ENCODE assay signal across 13 cellular contexts in genomic region chr14:101973356-101973755, GRCh38. TPM values are rescaled to one million over a fixed set of nuclear protein-coding genes. Genes with fewer than 3 reads are reported as not detected.
DNase-seq lines count a peak whose midpoint lies in the region; TF ChIP-seq lines count a peak whose summit lies in the region.
"Had no signal": no experiment of that assay in that cellular context is flagged by ENCODE, and none has a peak within 500 bp of the region (broad histone marks: within the 10 kb centered on the region; RNA-seq: fewer than 3 reads in every experiment).

No MANE protein-coding gene starts in this region.

- WGBS in testis, 2 donors = 94 to 97% methylated on average over 7 of the region's 7 CpGs

- H3K27me3 ChIP-seq in ACC112 (ENCODE audit: insufficient read depth, low read length) = no peaks in the 10 kb centered on the region
- H3K27me3 ChIP-seq in MG63 = no peaks in the 10 kb centered on the region
- H3K27me3 ChIP-seq in dorsolateral prefrontal cortex = no peaks in the 10 kb centered on the region
- H3K27me3 ChIP-seq in rectal smooth muscle tissue (ENCODE audit: control insufficient read depth, insufficient read depth, low read length) = no peaks in the 10 kb centered on the region
- no peaks in the 10 kb centered on the region for H3K27me3 ChIP-seq in testis
- H3K27me3 ChIP-seq: BE2C had no signal

- H3K36me3 ChIP-seq in ACC112 (ENCODE audit: insufficient read depth, low read length) = peaks cover 21% of the 10 kb centered on the region
- H3K36me3 ChIP-seq in MG63 = peaks cover 38% of the 10 kb centered on the region
- peaks cover 2% of the 10 kb centered on the region for H3K36me3 ChIP-seq in rectal smooth muscle tissue (ENCODE audit: control insufficient read depth, insufficient read depth, low read length)
- H3K36me3 ChIP-seq in testis (ENCODE audit: low read depth, missing control alignments) = no peaks in the 10 kb centered on the region

- DNase-seq in MG63 (peak; percentile 40), dorsolateral prefrontal cortex (no peak), RPMI8226 (no peak), D341Med (ENCODE audit: low spot score) (no peak), testis (no peak), cerebellum (ENCODE audit: low spot score) (no peak)
- DNase-seq: activated CD4-positive, CD25-positive, alpha-beta regulatory T cell treated with anti-CD3 and anti-CD28 coated beads, Interleukin-2, amount 50 U/mL, for 72 hours; BE2C; endodermal cell; nucleus accumbens; stimulated activated CD4-positive, alpha-beta T cell treated with anti-CD3 and anti-CD28 coated beads, Interleukin-15, amount 100 ng/mL, for 24 hours had no signal

- peaks cover 65% of the 10 kb centered on the region for H3K4me1 ChIP-seq in ACC112 (ENCODE audit: control insufficient read depth, insufficient read depth, low read length, unreplicated experiment)
- peaks cover 12% of the 10 kb centered on the region for H3K4me1 ChIP-seq in rectal smooth muscle tissue (ENCODE audit: control insufficient read depth, insufficient read depth, low read length)
- peaks cover 15% of the 10 kb centered on the region for H3K4me1 ChIP-seq in testis

- no peak overlapping the region for H3K9ac ChIP-seq in rectal smooth muscle tissue (ENCODE audit: low read length)

- H3K9me3 ChIP-seq in MG63 = no peaks in the 10 kb centered on the region
- H3K9me3 ChIP-seq in testis = no peaks in the 10 kb centered on the region
- H3K9me3 ChIP-seq: BE2C had no signal

- H3K27ac ChIP-seq in ACC112 (ENCODE audit: low read depth, low read length) = peak overlapping the region; percentile 99
- H3K27ac ChIP-seq in dorsolateral prefrontal cortex = peak overlapping the region in 40 of 59 donors; percentile 11 to 86 (median 65)
- H3K27ac ChIP-seq in rectal smooth muscle tissue (ENCODE audit: low read depth, low read length) = peak overlapping the region; percentile 60
- no peak overlapping the region for H3K27ac ChIP-seq in testis

- peaks cover 84% of the 10 kb centered on the region for H3K79me2 ChIP-seq in ACC112 (ENCODE audit: control insufficient read depth, insufficient read depth, low read length, unreplicated experiment)

- H2AFZ ChIP-seq in ACC112 (ENCODE audit: low read length, unreplicated experiment) = no peak overlapping the region

- intact Hi-C loops in dorsolateral prefrontal cortex (cut with DNase I) (no loop called here), testis (cut with DNase I; ENCODE audit: low total_unique reads) (no loop called here)

- no peak for TF ChIP-seq POLR2A in testis (IDR thresholded peaks at IDR 0.05)

- TF ChIP-seq CTCF in dorsolateral prefrontal cortex (IDR thresholded peaks at IDR 0.05 in 54 of 56, conservative IDR thresholded peaks at IDR 0.05 in 2 of 56; ENCODE audit: low read depth in 1 of 56, partially characterized antibody in 56 of 56) = no peak
- no peak for TF ChIP-seq CTCF in testis (IDR thresholded peaks at IDR 0.05)

- H3K4me3 ChIP-seq in ACC112 (ENCODE audit: low read depth, low read length) (peak overlapping the region; percentile 69; the same call in 1 of the 2 replicates), MG63 (no peak overlapping the region), dorsolateral prefrontal cortex (peak overlapping the region in 1 of 59 donors; percentile 20), rectal smooth muscle tissue (ENCODE audit: low read length) (no peak overlapping the region), testis (no peak overlapping the region)

RNA-seq across cellular contexts. Expression of gene DYNC1H1, which starts 9.0 kb away (rescaled TPM):
- total RNA-seq in MG63 (2014; rRNA removed; shearing (Covaris generic); ENCODE audit: low replicate concordance) = 108 and 146 TPM in 2 replicates
- total RNA-seq in dorsolateral prefrontal cortex (1,000 to 10,000 TPM in 97 of 120 experiments, 100 to 1,000 TPM in 23; 740 to 1,310 (median 1,110) TPM), testis (100 to 1,000 TPM; 538 to 691 TPM), cerebellum (595 TPM)
- 313 TPM for polyA plus RNA-seq in testis (ENCODE audit: insufficient read depth, low read depth, low replicate concordance)

Comparison
In these comparisons a context has a peak if more than half of its experiments do, and no peak if none do; other contexts are left out.
1. H3K27ac ChIP-seq: peak in ACC112 (single experiment), dorsolateral prefrontal cortex (40 of 59) and rectal smooth muscle tissue (single experiment); none in testis (0 of 2).